In genomic region chr1:37149296-37149695, GRCh38 we compare ENCODE assay signal across 19 cellular contexts.
"Had no signal": no experiment of that assay in that cellular context is flagged by ENCODE, and none has a peak within 500 bp of the region (broad histone marks: within the 10 kb centered on the region; RNA-seq: fewer than 3 reads in every experiment).

No MANE protein-coding gene starts in this region.

- DNase-seq: activated CD4-positive, alpha-beta T cell treated with anti-CD3 and anti-CD28 coated beads, Interleukin-2, amount 50 U/mL, for 4 hours; activated naive CD4-positive, alpha-beta T cell treated with Interleukin-2 at 50 U/mL for 16 hours; activated T-cell treated with anti-CD3 and anti-CD28 coated beads, Interleukin-2, amount 50 U/mL, for 1 hour; caudate nucleus; endodermal cell; foreskin melanocyte; hypothalamus; left lung; mammary epithelial cell; right lobe of liver; small intestine; stimulated activated CD4-positive, alpha-beta T cell treated with anti-CD3 and anti-CD28 coated beads, Interleukin-4, amount 100 ng/mL, for 1 hour; stimulated activated naive CD8-positive, alpha-beta T cell treated with anti-CD3 and anti-CD28 coated beads, Interleukin-15, amount 100 ng/mL, for 72 hours; SW 1271; T-helper 2 cell; trophoblast cell; WERI-Rb-1 had no signal

- H3K4me1 Mint-ChIP-seq: activated T-helper 17 cell treated with anti-CD3 and anti-CD28 coated beads, Interleukin-2, amount 50 U/mL, for 72 hours; endodermal cell; stimulated activated naive CD8-positive, alpha-beta T cell treated with anti-CD3 and anti-CD28 coated beads, Interleukin-15, amount 100 ng/mL, for 72 hours had no signal

- H3K27ac Mint-ChIP-seq: activated T-helper 17 cell treated with anti-CD3 and anti-CD28 coated beads, Interleukin-2, amount 50 U/mL, for 72 hours; endodermal cell; stimulated activated naive CD8-positive, alpha-beta T cell treated with anti-CD3 and anti-CD28 coated beads, Interleukin-15, amount 100 ng/mL, for 72 hours had no signal

- ATAC-seq: activated T-helper 17 cell treated with anti-CD3 and anti-CD28 coated beads, Interleukin-2, amount 50 U/mL, for 72 hours; body of pancreas; left lung; right lobe of liver; stimulated activated naive CD8-positive, alpha-beta T cell treated with anti-CD3 and anti-CD28 coated beads, Interleukin-15, amount 100 ng/mL, for 72 hours had no signal

- H3K9me3 Mint-ChIP-seq: stimulated activated naive CD8-positive, alpha-beta T cell treated with anti-CD3 and anti-CD28 coated beads, Interleukin-15, amount 100 ng/mL, for 72 hours had no signal

- H3K4me3 Mint-ChIP-seq: activated T-helper 17 cell treated with anti-CD3 and anti-CD28 coated beads, Interleukin-2, amount 50 U/mL, for 72 hours; endodermal cell; stimulated activated naive CD8-positive, alpha-beta T cell treated with anti-CD3 and anti-CD28 coated beads, Interleukin-15, amount 100 ng/mL, for 72 hours had no signal
